In genomic region chr9:107350443-107350842, GRCh38 we compare ENCODE assay signal across 1 cellular context.
TF ChIP-seq lines count a peak whose summit lies in the region.

No MANE protein-coding gene starts in this region.

TF ChIP-seq in SK-N-SH treated with all-trans-retinoic acid at 6 μM for 48 hours, 23 proteins besides CTCF, POLR2A, EP300 and RAD21 (continued from another document):
- TF ChIP-seq TSHZ2 (CRISPR knock-in tag; IDR thresholded peaks at IDR 0.05): no peak
